ENCODE assay signal across 17 cellular contexts in genomic region chr1:73859227-73859626, GRCh38.
DNase-seq lines count a peak whose midpoint lies in the region; ATAC-seq, FAIRE-seq and TF ChIP-seq lines count a peak whose summit lies in the region.
"Had no signal": no experiment of that assay in that cellular context is flagged by ENCODE, and none has a peak within 500 bp of the region (broad histone marks: within the 10 kb centered on the region; RNA-seq: fewer than 3 reads in every experiment).

No MANE protein-coding gene starts in this region.

- peak; percentile 60; the same call in 2 of the 3 replicates for ATAC-seq in RWPE2 (ENCODE audit: low read depth)
- ATAC-seq: GM23338, HepG2 had no signal

- H3K4me3 Mint-ChIP-seq in MCF 10A (ENCODE audit: unreplicated experiment) = no peak overlapping the region
- no peak overlapping the region for H3K4me3 Mint-ChIP-seq in activated CD4-positive, alpha-beta T cell treated with anti-CD3 and anti-CD28 coated beads, Interleukin-2, amount 10 ng/mL, durations not matched to agents 24 days and 14 days
- H3K4me3 Mint-ChIP-seq: CD4-positive, CD25-positive, alpha-beta regulatory T cell; GM23338 had no signal

- BruUV-seq in MCF 10A (replicated peaks; lab: Mats Ljungman, UMichigan) = no TSS peak

- H3K36me3 Mint-ChIP-seq in MCF 10A (ENCODE audit: insufficient read depth, unreplicated experiment) = no peaks in the 10 kb centered on the region
- no peaks in the 10 kb centered on the region for H3K36me3 Mint-ChIP-seq in activated CD4-positive, alpha-beta T cell treated with anti-CD3 and anti-CD28 coated beads, Interleukin-2, amount 10 ng/mL, durations not matched to agents 24 days and 14 days (ENCODE audit: low read depth)
- H3K36me3 Mint-ChIP-seq: CD4-positive, CD25-positive, alpha-beta regulatory T cell had no signal

- H3K4me1 ChIP-seq in breast epithelium = no peaks in the 10 kb centered on the region
- H3K4me1 ChIP-seq in RWPE2 (ENCODE audit: insufficient read depth, poor library complexity, severe bottlenecking) = no peaks in the 10 kb centered on the region
- H3K4me1 ChIP-seq: BLaER1 treated with 17β-estradiol and CSF1 and Interleukin-3, amounts not matched to agents 10 nM and 100 nM had no signal

- no peaks in the 10 kb centered on the region for H3K27me3 Mint-ChIP-seq in MCF 10A (ENCODE audit: insufficient read depth, unreplicated experiment)
- no peaks in the 10 kb centered on the region for H3K27me3 Mint-ChIP-seq in activated CD4-positive, alpha-beta T cell treated with anti-CD3 and anti-CD28 coated beads, Interleukin-2, amount 10 ng/mL, durations not matched to agents 24 days and 14 days
- H3K27me3 Mint-ChIP-seq: CD4-positive, CD25-positive, alpha-beta regulatory T cell had no signal

- no peaks in the 10 kb centered on the region for H3K9me3 Mint-ChIP-seq in MCF 10A (ENCODE audit: unreplicated experiment)
- H3K9me3 Mint-ChIP-seq in activated CD4-positive, alpha-beta T cell treated with anti-CD3 and anti-CD28 coated beads, Interleukin-2, amount 10 ng/mL, durations not matched to agents 24 days and 14 days = no peaks in the 10 kb centered on the region
- H3K9me3 Mint-ChIP-seq: GM23338 had no signal

- H3K4me3 ChIP-seq in breast epithelium (no peak overlapping the region), RWPE2 (ENCODE audit: severe bottlenecking) (no peak overlapping the region)
- H3K4me3 ChIP-seq: BLaER1 treated with 17β-estradiol and CSF1 and Interleukin-3, amounts not matched to agents 10 nM and 100 nM; GM23338 had no signal

- DNase-seq in MCF 10A (ENCODE audit: unreplicated experiment) = peak; percentile 66
- DNase-seq in breast epithelium (ENCODE audit: low spot score in 2 of 2) = no peak
- DNase-seq in RWPE2 (ENCODE audit: low spot score) = no peak
- peak; percentile 69 for DNase-seq in epithelial cell of prostate (ENCODE audit: low read depth, low spot score)
- no peak for DNase-seq in putamen (ENCODE audit: low spot score)
- no peak for DNase-seq in NCI-H526 treated with DMSO at 0.1 percent for 48 hours (lab: John Stamatoyannopoulos, UW)
- no peak for DNase-seq in activated CD4-positive, alpha-beta T cell treated with anti-CD3 and anti-CD28 coated beads, Interleukin-2, amount 10 ng/mL, durations not matched to agents 24 days and 14 days
- no peak for DNase-seq in frontal cortex (ENCODE audit: low spot score in 2 of 2)
- DNase-seq: 8988T; Calu3; CD4-positive, CD25-positive, alpha-beta regulatory T cell; DMS 273 treated with DMSO at 0.1 percent for 48 hours; H7 had no signal

- peaks cover 10% of the 10 kb centered on the region for H3K4me1 Mint-ChIP-seq in MCF 10A (ENCODE audit: insufficient read depth, unreplicated experiment)
- H3K4me1 Mint-ChIP-seq in activated CD4-positive, alpha-beta T cell treated with anti-CD3 and anti-CD28 coated beads, Interleukin-2, amount 10 ng/mL, durations not matched to agents 24 days and 14 days = no peaks in the 10 kb centered on the region
- H3K4me1 Mint-ChIP-seq: CD4-positive, CD25-positive, alpha-beta regulatory T cell; GM23338 had no signal

- no peak for FAIRE-seq in frontal cortex (lab: Jason Lieb, UNC)
- FAIRE-seq: GM18507, HepG2 had no signal

- CTCF ChIA-PET in MCF 10A (lab: Yijun Ruan, JAX) = interaction anchor here (1.0 kb wide), 1 partner anchor 20 kb away, joined by 3 read pairs; no protein-coding TSS in a partner anchor

- no peaks in the 10 kb centered on the region for H3K9me3 ChIP-seq in breast epithelium
- no peaks in the 10 kb centered on the region for H3K9me3 ChIP-seq in RWPE2 (ENCODE audit: severe bottlenecking)
- H3K9me3 ChIP-seq: BLaER1 treated with 17β-estradiol and CSF1 and Interleukin-3, amounts not matched to agents 10 nM and 100 nM had no signal

- POLR2A ChIA-PET in MCF 10A (lab: Yijun Ruan, JAX) = interaction anchor here (0.6 kb wide), 1 partner anchor 1223 kb away, joined by 4 read pairs; no protein-coding TSS in a partner anchor

- no peak for TF ChIP-seq CTCF in MCF 10A (IDR thresholded peaks at IDR 0.05; ENCODE audit: unreplicated experiment)
- TF ChIP-seq CTCF in breast epithelium (IDR thresholded peaks at IDR 0.05) = no peak
- TF ChIP-seq CTCF in RWPE2 (IDR thresholded peaks at IDR 0.05; ENCODE audit: poor library complexity, severe bottlenecking) = no peak

- H3K27ac Mint-ChIP-seq in MCF 10A (ENCODE audit: low read depth, unreplicated experiment) = peak overlapping the region; percentile 21
- H3K27ac Mint-ChIP-seq in activated CD4-positive, alpha-beta T cell treated with anti-CD3 and anti-CD28 coated beads, Interleukin-2, amount 10 ng/mL, durations not matched to agents 24 days and 14 days = no peak overlapping the region
- H3K27ac Mint-ChIP-seq: CD4-positive, CD25-positive, alpha-beta regulatory T cell; GM23338 had no signal

- TF ChIP-seq POLR2A in breast epithelium (IDR thresholded peaks at IDR 0.05) = no peak

- H3K36me3 ChIP-seq in breast epithelium (no peaks in the 10 kb centered on the region), RWPE2 (ENCODE audit: low read depth) (no peaks in the 10 kb centered on the region)
- H3K36me3 ChIP-seq: BLaER1 treated with 17β-estradiol and CSF1 and Interleukin-3, amounts not matched to agents 10 nM and 100 nM had no signal

- H3K27ac ChIP-seq in breast epithelium (no peak overlapping the region), RWPE2 (ENCODE audit: poor library complexity, severe bottlenecking) (no peak overlapping the region), epithelial cell of prostate (no peak overlapping the region)
- H3K27ac ChIP-seq: BLaER1 treated with 17β-estradiol and CSF1 and Interleukin-3, amounts not matched to agents 10 nM and 100 nM had no signal

- intact Hi-C loops in MCF 10A (cut with micrococcal nuclease) (no loop called here), breast epithelium (cut with DNase I; ENCODE audit: low total_unique reads) (no loop called here)
- intact Hi-C loops in activated CD4-positive, alpha-beta T cell treated with anti-CD3 and anti-CD28 coated beads, Interleukin-2, amount 10 ng/mL, durations not matched to agents 24 days and 14 days (cut with micrococcal nuclease) = no loop called here

- H3K27me3 ChIP-seq in breast epithelium (no peaks in the 10 kb centered on the region), RWPE2 (ENCODE audit: insufficient read depth, poor library complexity, severe bottlenecking) (no peaks in the 10 kb centered on the region)
- H3K27me3 ChIP-seq: BLaER1 treated with 17β-estradiol and CSF1 and Interleukin-3, amounts not matched to agents 10 nM and 100 nM had no signal

Comparison
In these comparisons a context has a peak if more than half of its experiments do, and no peak if none do; other contexts are left out.
1. DNase-seq: peak in MCF 10A (single experiment) and epithelial cell of prostate (single experiment); none in breast epithelium (0 of 2), RWPE2 (single experiment), putamen (single experiment), NCI-H526 treated with DMSO at 0.1 percent for 48 hours (single experiment), activated CD4-positive, alpha-beta T cell treated with anti-CD3 and anti-CD28 coated beads, Interleukin-2, amount 10 ng/mL, durations not matched to agents 24 days and 14 days (single experiment) and frontal cortex (0 of 2).